In genomic region chr20:35893942-35894341, GRCh38 we compare ENCODE assay signal across 11 cellular contexts.
DNase-seq lines count a peak whose midpoint lies in the region; ATAC-seq lines count a peak whose summit lies in the region.
"Had no signal": no experiment of that assay in that cellular context is flagged by ENCODE, and none has a peak within 500 bp of the region (broad histone marks: within the 10 kb centered on the region; RNA-seq: fewer than 3 reads in every experiment).

No MANE protein-coding gene starts in this region.

- peaks cover 19% of the 10 kb centered on the region for H3K36me3 Mint-ChIP-seq in central memory CD8-positive, alpha-beta T cell (ENCODE audit: insufficient read depth)

- DNase-seq in central memory CD8-positive, alpha-beta T cell (ENCODE audit: low spot score in 2 of 2): no peak
- DNase-seq in CD1c-positive myeloid dendritic cell (ENCODE audit: extremely low spot score) (no peak), AG08395 (ENCODE audit: low spot score) (no peak)
- DNase-seq: heart right ventricle, mesenchymal stem cell, NCI-H1694 treated with DMSO at 0.1 percent for 48 hours, Peyer's patch had no signal

- no peaks in the 10 kb centered on the region for H3K4me1 Mint-ChIP-seq in central memory CD8-positive, alpha-beta T cell

- H3K27me3 Mint-ChIP-seq in central memory CD8-positive, alpha-beta T cell: no peaks in the 10 kb centered on the region

- peak; percentile 74 for ATAC-seq in GM18868 (IDR thresholded peaks at IDR 0.05; ENCODE audit: unreplicated experiment)
- peak; percentile 73 for ATAC-seq in GM21390 (IDR thresholded peaks at IDR 0.05; ENCODE audit: unreplicated experiment)
- peak; percentile 73 for ATAC-seq in HG03139 (IDR thresholded peaks at IDR 0.05; ENCODE audit: unreplicated experiment)
- ATAC-seq in central memory CD8-positive, alpha-beta T cell (replicated peaks; ENCODE audit: extremely low read depth, poor library complexity, severe bottlenecking): peak; percentile 62
- no peak for ATAC-seq in GM19328 (IDR thresholded peaks at IDR 0.05; ENCODE audit: unreplicated experiment)
- ATAC-seq: heart right ventricle had no signal

- H3K4me3 Mint-ChIP-seq in central memory CD8-positive, alpha-beta T cell: no peak overlapping the region

- H3K27ac Mint-ChIP-seq in central memory CD8-positive, alpha-beta T cell (ENCODE audit: low read depth): no peak overlapping the region

- H3K9me3 Mint-ChIP-seq in central memory CD8-positive, alpha-beta T cell: no peaks in the 10 kb centered on the region
